Comparison of ENCODE assay signal across 17 cellular contexts in the genomic region with DNA sequence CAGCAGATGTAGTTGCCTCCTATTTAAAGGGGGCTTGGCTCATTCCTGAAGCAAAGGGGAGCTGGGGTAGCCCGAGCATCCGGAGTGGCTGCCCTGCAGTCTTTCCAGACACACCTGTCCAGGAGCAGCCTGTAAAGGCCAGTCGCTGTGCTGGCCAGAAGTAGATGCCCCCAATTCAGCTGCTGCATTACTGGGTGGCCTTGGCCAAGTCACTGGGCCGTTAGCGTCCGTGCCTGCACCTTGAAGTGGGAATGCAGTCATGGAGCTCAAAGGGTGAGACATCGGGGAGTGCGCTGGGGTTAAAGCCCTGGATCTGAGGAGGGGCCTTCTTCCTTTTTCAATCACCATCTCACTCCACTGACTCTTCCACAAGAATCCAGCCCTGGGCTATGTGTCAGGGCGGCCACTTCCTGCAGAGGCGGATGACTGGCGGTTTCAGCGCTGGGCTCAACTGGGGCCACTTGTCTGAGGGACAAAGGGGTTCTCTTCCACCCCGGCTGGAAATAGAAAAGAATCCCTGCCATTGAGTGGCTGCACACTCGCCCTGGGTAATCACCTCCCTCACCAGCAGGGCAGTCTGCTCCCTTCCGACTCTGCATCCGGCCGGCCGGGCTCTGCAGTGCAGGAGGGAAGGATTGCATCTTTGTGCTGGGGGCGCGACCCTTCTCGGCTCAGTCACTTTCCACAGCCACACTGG. TPM values are rescaled to one million over a fixed set of nuclear protein-coding genes. Genes with fewer than 3 reads are reported as not detected.
A peak's percentile ranks its signal among the peaks of the same experiment; 100 is the strongest.
DNase-seq lines count a peak whose midpoint lies in the region; ATAC-seq and TF ChIP-seq lines count a peak whose summit lies in the region.
"Had no signal": no experiment of that assay in that cellular context is flagged by ENCODE, and none has a peak within 500 bp of the region (broad histone marks: within the 10 kb centered on the region; RNA-seq: fewer than 3 reads in every experiment).

No MANE protein-coding gene starts in this region.

- H3K4me3 ChIP-seq in right cardiac atrium (ENCODE audit: low read length) = no peak overlapping the region
- H3K4me3 ChIP-seq in fibroblast of villous mesenchyme (ENCODE audit: low read depth, low read length) = no peak overlapping the region
- H3K4me3 ChIP-seq: body of pancreas, gastrocnemius medialis, K562, psoas muscle, upper lobe of right lung had no signal

- H3K9me3 ChIP-seq in right cardiac atrium (ENCODE audit: control insufficient read depth, low read length) = no peaks in the 10 kb centered on the region
- H3K9me3 ChIP-seq: body of pancreas, gastrocnemius medialis, psoas muscle, upper lobe of right lung had no signal

- DNase-seq in right cardiac atrium (peak in 2 of 3 donors; percentile 60 to 64), Right ventricle myocardium inferior (ENCODE audit: missing footprints) (no peak), fibroblast of villous mesenchyme (ENCODE audit: low read depth) (no peak), neural crest cell (ENCODE audit: low read depth, low spot score) (peak; percentile 67), cortex of kidney (lab: John Stamatoyannopoulos, UW) (no peak), GF-D8 (lab: John Stamatoyannopoulos, UW) (no peak)
- no peak for DNase-seq in activated T-cell treated with anti-CD3 and anti-CD28 coated beads, Interleukin-2, amount 50 U/mL, for 72 hours
- DNase-seq: activated gamma-delta T cell treated with Interleukin-2 at 50 U/mL for 16 hours; body of pancreas; effector memory CD4-positive, alpha-beta T cell; gastrocnemius medialis; NCI-H1105; NCI-H345; psoas muscle; upper lobe of right lung had no signal

- peaks cover 46% of the 10 kb centered on the region for H3K4me1 Mint-ChIP-seq in neural crest cell
- H3K4me1 Mint-ChIP-seq in activated T-cell treated with anti-CD3 and anti-CD28 coated beads, Interleukin-2, amount 50 U/mL, for 72 hours (ENCODE audit: low read depth) = no peaks in the 10 kb centered on the region

- H3K9me3 Mint-ChIP-seq in neural crest cell = no peaks in the 10 kb centered on the region
- H3K9me3 Mint-ChIP-seq in activated T-cell treated with anti-CD3 and anti-CD28 coated beads, Interleukin-2, amount 50 U/mL, for 72 hours = no peaks in the 10 kb centered on the region

- H3K36me3 Mint-ChIP-seq in neural crest cell (ENCODE audit: low read depth) = no peaks in the 10 kb centered on the region
- no peaks in the 10 kb centered on the region for H3K36me3 Mint-ChIP-seq in activated T-cell treated with anti-CD3 and anti-CD28 coated beads, Interleukin-2, amount 50 U/mL, for 72 hours (ENCODE audit: insufficient read depth in 2 of 2)

- H3K27ac Mint-ChIP-seq in neural crest cell (ENCODE audit: unreplicated experiment) = peak overlapping the region; percentile 91
- H3K27ac Mint-ChIP-seq in activated T-cell treated with anti-CD3 and anti-CD28 coated beads, Interleukin-2, amount 50 U/mL, for 72 hours = no peak overlapping the region

- ATAC-seq in right cardiac atrium = peak in 1 of 2 donors; percentile 16
- no peak for ATAC-seq in Right ventricle myocardium inferior
- ATAC-seq in GM19351 (IDR thresholded peaks at IDR 0.05; ENCODE audit: unreplicated experiment) = no peak
- no peak for ATAC-seq in activated T-cell treated with anti-CD3 and anti-CD28 coated beads, Interleukin-2, amount 50 U/mL, for 72 hours (replicated peaks in 1 of 2)
- ATAC-seq: body of pancreas, gastrocnemius medialis, K562, psoas muscle, upper lobe of right lung had no signal

- intact Hi-C loops in right cardiac atrium (cut with DNase I) = no loop called here
- intact Hi-C loops in Right ventricle myocardium inferior (cut with DNase I) = no loop called here

- peak overlapping the region; percentile 67 for H3K4me3 Mint-ChIP-seq in neural crest cell
- no peak overlapping the region for H3K4me3 Mint-ChIP-seq in activated T-cell treated with anti-CD3 and anti-CD28 coated beads, Interleukin-2, amount 50 U/mL, for 72 hours

- peaks cover 5% of the 10 kb centered on the region for H3K4me1 ChIP-seq in right cardiac atrium (ENCODE audit: control insufficient read depth, insufficient read depth, low read length)
- H3K4me1 ChIP-seq: gastrocnemius medialis, psoas muscle had no signal

- 63% methylated on average over 21 of the region's 21 CpGs for WGBS in right cardiac atrium

- no peak overlapping the region for H3K27ac ChIP-seq in right cardiac atrium (ENCODE audit: low read length)
- H3K27ac ChIP-seq: body of pancreas, gastrocnemius medialis, psoas muscle, upper lobe of right lung had no signal

- peaks cover 3% of the 10 kb centered on the region for H3K27me3 Mint-ChIP-seq in neural crest cell (ENCODE audit: low read depth)
- peaks cover 50% of the 10 kb centered on the region for H3K27me3 Mint-ChIP-seq in activated T-cell treated with anti-CD3 and anti-CD28 coated beads, Interleukin-2, amount 50 U/mL, for 72 hours (ENCODE audit: low read depth)

- no peaks in the 10 kb centered on the region for H3K27me3 ChIP-seq in right cardiac atrium (ENCODE audit: control insufficient read depth, insufficient read depth)
- H3K27me3 ChIP-seq: body of pancreas had no signal

- TF ChIP-seq CTCF in fibroblast of villous mesenchyme (IDR thresholded peaks at IDR 0.05; ENCODE audit: insufficient read depth, low read depth, low read length) (peak; percentile 9), neural crest cell (conservative IDR thresholded peaks at IDR 0.05) (no peak)

RNA-seq across cellular contexts. Expression of gene ALDH1A3, which starts 11.8 kb away (rescaled TPM):
- total RNA-seq in right cardiac atrium = 10 to 100 TPM in 1 of 4 donors, 1 to 10 TPM in 3; 8.4 to 10.3 (median 9.2) TPM
- 8.3 TPM for polyA plus RNA-seq in right cardiac atrium
- 3.7 TPM for total RNA-seq in Right ventricle myocardium inferior
- total RNA-seq in fibroblast of villous mesenchyme = 42.7 and 46.7 TPM in 2 replicates
- 8.0 and 9.2 TPM in 2 replicates for total RNA-seq in neural crest cell
- total RNA-seq in activated T-cell treated with anti-CD3 and anti-CD28 coated beads, Interleukin-2, amount 50 U/mL, for 72 hours = under 1 TPM in 1 of 2 donors, not detected in 1; 0.14 TPM
- polyA plus RNA-seq: K562 had no signal

RNA-seq across cellular contexts. Expression of gene LRRK1, which starts 27.7 kb away (rescaled TPM):
- total RNA-seq in right cardiac atrium (1 to 10 TPM; 4.4 to 7.6 (median 6.2) TPM), Right ventricle myocardium inferior (2.7 TPM), fibroblast of villous mesenchyme (10.8 and 11.6 TPM in 2 replicates), neural crest cell (1.7 and 2.5 TPM in 2 replicates)
- polyA plus RNA-seq in right cardiac atrium = 2.9 TPM
- total RNA-seq in activated T-cell treated with anti-CD3 and anti-CD28 coated beads, Interleukin-2, amount 50 U/mL, for 72 hours = 1 to 10 TPM in 1 of 2 donors, under 1 TPM in 1; 0.74 to 1.2 TPM

Comparison
In these comparisons a context has a peak if more than half of its experiments do, and no peak if none do; other contexts are left out.
1. DNase-seq: peak in right cardiac atrium (2 of 3) and neural crest cell (single experiment); none in Right ventricle myocardium inferior (single experiment), fibroblast of villous mesenchyme (single experiment), cortex of kidney (single experiment), activated T-cell treated with anti-CD3 and anti-CD28 coated beads, Interleukin-2, amount 50 U/mL, for 72 hours (0 of 2) and GF-D8 (single experiment).